ENCODE assay signal across 9 cellular contexts in the genomic region with DNA sequence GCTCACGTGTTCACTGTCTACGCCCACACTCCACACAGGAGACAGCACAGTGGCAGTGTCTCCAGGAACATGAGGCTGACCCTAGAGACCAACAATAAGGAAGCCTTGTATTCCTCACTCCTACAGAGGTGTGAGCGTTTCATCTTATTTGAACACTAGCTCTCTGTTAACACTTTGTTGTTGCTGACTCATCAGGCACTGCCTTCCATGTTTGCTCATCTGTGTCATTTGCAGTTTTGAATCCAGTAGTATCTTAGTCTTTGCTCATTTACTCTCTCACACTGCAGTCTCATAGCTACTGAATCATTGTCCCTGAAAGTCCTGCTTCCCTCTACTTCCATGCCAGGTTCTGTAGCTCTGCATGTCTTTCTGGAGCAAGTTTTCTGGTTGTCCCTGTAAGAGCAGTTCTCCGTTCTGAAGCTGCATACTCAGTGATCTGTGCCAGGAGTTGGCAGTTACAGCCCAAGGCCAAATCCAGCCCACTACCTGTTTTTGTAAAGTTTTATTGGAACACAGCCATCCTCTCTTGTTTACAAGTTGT.
A peak's percentile ranks its signal among the peaks of the same experiment; 100 is the strongest.
DNase-seq lines count a peak whose midpoint lies in the region; ATAC-seq and TF ChIP-seq lines count a peak whose summit lies in the region.
"Had no signal": no experiment of that assay in that cellular context is flagged by ENCODE, and none has a peak within 500 bp of the region (broad histone marks: within the 10 kb centered on the region; RNA-seq: fewer than 3 reads in every experiment).

No MANE protein-coding gene starts in this region.

- no peaks in the 10 kb centered on the region for H3K36me3 Mint-ChIP-seq in activated T-helper 17 cell treated with anti-CD3 and anti-CD28 coated beads, Interleukin-2, amount 50 U/mL, for 72 hours (ENCODE audit: low read depth)
- H3K36me3 Mint-ChIP-seq in neural progenitor cell, result no peaks in the 10 kb centered on the region

- no peaks in the 10 kb centered on the region for H3K79me2 ChIP-seq in neural progenitor cell (ENCODE audit: low read depth)

- no peaks in the 10 kb centered on the region for H4K20me1 ChIP-seq in neural progenitor cell (ENCODE audit: low read depth)

- DNase-seq in neural progenitor cell (ENCODE audit: low spot score) (no peak), NCI-H128 (lab: John Stamatoyannopoulos, UW; ENCODE audit: unreplicated experiment) (no peak), cerebellar nuclear complex (lab: John Stamatoyannopoulos, UW) (no peak), NCI-H2196 treated with DMSO at 0.1 percent for 48 hours (lab: John Stamatoyannopoulos, UW; ENCODE audit: unreplicated experiment) (no peak)

- peak overlapping the region; percentile 79 for H2AFZ ChIP-seq in neural progenitor cell (replicated peaks)

- no peak for TF ChIP-seq CTCF in neural progenitor cell (IDR thresholded peaks at IDR 0.05)

- no peaks in the 10 kb centered on the region for H3K27me3 ChIP-seq in neural progenitor cell

- H3K36me3 ChIP-seq in neural progenitor cell, result no peaks in the 10 kb centered on the region

- H3K9ac ChIP-seq in neural progenitor cell, result no peak overlapping the region

- H3K4me3 Mint-ChIP-seq in activated T-helper 17 cell treated with anti-CD3 and anti-CD28 coated beads, Interleukin-2, amount 50 U/mL, for 72 hours, result no peak overlapping the region
- H3K4me3 Mint-ChIP-seq in neural progenitor cell, result no peak overlapping the region

- H3K4me1 Mint-ChIP-seq in activated T-helper 17 cell treated with anti-CD3 and anti-CD28 coated beads, Interleukin-2, amount 50 U/mL, for 72 hours, result peaks cover 4% of the 10 kb centered on the region
- peaks cover 7% of the 10 kb centered on the region for H3K4me1 Mint-ChIP-seq in neural progenitor cell

- H3K9me3 Mint-ChIP-seq in activated T-helper 17 cell treated with anti-CD3 and anti-CD28 coated beads, Interleukin-2, amount 50 U/mL, for 72 hours, result no peaks in the 10 kb centered on the region
- no peaks in the 10 kb centered on the region for H3K9me3 Mint-ChIP-seq in neural progenitor cell
- H3K9me3 Mint-ChIP-seq: activated T-helper 2 cell treated with anti-CD3 and anti-CD28 coated beads, Interferon-gamma antibody, Interleukin-2, Interleukin-4, amounts not matched to agents 10 μg/mL and 5 μg/mL and 100 μg/mL, durations not matched to agents 14 hours and 24 hours and 36 hours had no signal

- H3K27ac ChIP-seq in neural progenitor cell, result no peak overlapping the region

- H3K27me3 Mint-ChIP-seq in activated T-helper 17 cell treated with anti-CD3 and anti-CD28 coated beads, Interleukin-2, amount 50 U/mL, for 72 hours, result peaks cover 3% of the 10 kb centered on the region
- H3K27me3 Mint-ChIP-seq in neural progenitor cell (ENCODE audit: insufficient read depth, low read depth), result no peaks in the 10 kb centered on the region

- no peak overlapping the region for H3K27ac Mint-ChIP-seq in activated T-helper 17 cell treated with anti-CD3 and anti-CD28 coated beads, Interleukin-2, amount 50 U/mL, for 72 hours
- peak overlapping the region; percentile 14 for H3K27ac Mint-ChIP-seq in neural progenitor cell
- H3K27ac Mint-ChIP-seq: activated T-helper 2 cell treated with anti-CD3 and anti-CD28 coated beads, Interferon-gamma antibody, Interleukin-2, Interleukin-4, amounts not matched to agents 10 μg/mL and 5 μg/mL and 100 μg/mL, durations not matched to agents 14 hours and 24 hours and 36 hours had no signal

- peak; percentile 71 for ATAC-seq in GM18517 (IDR thresholded peaks at IDR 0.05; ENCODE audit: unreplicated experiment)
- peak; percentile 77 for ATAC-seq in HG03060 (IDR thresholded peaks at IDR 0.05; ENCODE audit: low read depth, unreplicated experiment)
- peak; percentile 91 for ATAC-seq in activated T-helper 17 cell treated with anti-CD3 and anti-CD28 coated beads, Interleukin-2, amount 50 U/mL, for 72 hours (replicated peaks)
- no peak for ATAC-seq in GM19035 (IDR thresholded peaks at IDR 0.05; ENCODE audit: unreplicated experiment)

- H3K4me1 ChIP-seq in neural progenitor cell, result no peaks in the 10 kb centered on the region

- no peak overlapping the region for H3K4me2 ChIP-seq in neural progenitor cell

- H3K9me3 ChIP-seq in neural progenitor cell (ENCODE audit: low read depth), result no peaks in the 10 kb centered on the region

- no peaks in the 10 kb centered on the region for H3F3A ChIP-seq in neural progenitor cell (ENCODE audit: low read depth)

- no peak overlapping the region for H3K4me3 ChIP-seq in neural progenitor cell
